In genomic region chr15:33963831-33964664, GRCh38 we compare ENCODE assay signal across 9 cellular contexts. TPM values are rescaled to one million over a fixed set of nuclear protein-coding genes. Genes with fewer than 3 reads are reported as not detected.
DNase-seq lines count a peak whose midpoint lies in the region; ATAC-seq, FAIRE-seq and TF ChIP-seq lines count a peak whose summit lies in the region.
"Had no signal": no experiment of that assay in that cellular context is flagged by ENCODE, and none has a peak within 500 bp of the region (broad histone marks: within the 10 kb centered on the region; RNA-seq: fewer than 3 reads in every experiment).

No MANE protein-coding gene starts in this region.

- CTCF ChIA-PET in HEK293T (lab: Yijun Ruan, JAX) = interaction anchor here (0.6 to 0.9 kb wide), 4 partner anchors 224 to 234 kb away, joined by 3 to 5 read pairs (median 3); no protein-coding TSS in a partner anchor
- CTCF ChIA-PET in CD8-positive, alpha-beta T cell (lab: Charles Lee) = no interaction called here

- H3K4me3 ChIP-seq in CD8-positive, alpha-beta T cell (ENCODE audit: low read depth, low read length) = no peak overlapping the region

- peak; percentile 55 for FAIRE-seq in RCC 7860 (lab: Jason Lieb, UNC)

- no peaks in the 10 kb centered on the region for H3K27me3 Mint-ChIP-seq in CD8-positive, alpha-beta T cell (ENCODE audit: low read depth)

- ATAC-seq in HG03442 (IDR thresholded peaks at IDR 0.05; ENCODE audit: unreplicated experiment) (no peak), GM18868 (IDR thresholded peaks at IDR 0.05; ENCODE audit: unreplicated experiment) (no peak)
- ATAC-seq in CD8-positive, alpha-beta T cell = no peak

- DNase-seq in D341Med (ENCODE audit: low spot score) = peak; percentile 32
- peak; percentile 14 for DNase-seq in HEK293T (ENCODE audit: extremely low spot score)
- DNase-seq in RCC 7860 (ENCODE audit: low spot score) = peak; percentile 38
- DNase-seq in fibroblast of peridontal ligament (ENCODE audit: extremely low read depth) = peak; percentile 56
- DNase-seq in stromal cell of bone marrow (ENCODE audit: low read depth) = peak; percentile 37
- no peak for DNase-seq in CD8-positive, alpha-beta T cell

- H3K27ac ChIP-seq in CD8-positive, alpha-beta T cell (ENCODE audit: low read depth, low read length) = no peak overlapping the region

- POLR2A ChIA-PET in HEK293T (lab: Yijun Ruan, JAX) = no interaction called here
- POLR2A ChIA-PET in CD8-positive, alpha-beta T cell (lab: Charles Lee) = no interaction called here

- no peaks in the 10 kb centered on the region for H3K9me3 ChIP-seq in CD8-positive, alpha-beta T cell (ENCODE audit: low read length)

- H3K27ac Mint-ChIP-seq in CD8-positive, alpha-beta T cell = no peak overlapping the region

- H3K36me3 ChIP-seq in CD8-positive, alpha-beta T cell (ENCODE audit: insufficient read depth, low read length) = no peaks in the 10 kb centered on the region

- H3K9me3 Mint-ChIP-seq in CD8-positive, alpha-beta T cell = no peaks in the 10 kb centered on the region

- intact Hi-C loops in CD8-positive, alpha-beta T cell (cut with DNase I, micrococcal nuclease) = no loop called here

- H3K27me3 ChIP-seq in CD8-positive, alpha-beta T cell (ENCODE audit: insufficient read depth, low read length) = no peaks in the 10 kb centered on the region

- H3K4me1 ChIP-seq in CD8-positive, alpha-beta T cell (ENCODE audit: insufficient read depth, low read length) = no peaks in the 10 kb centered on the region

- TF ChIP-seq CTCF in CD8-positive, alpha-beta T cell (IDR thresholded peaks at IDR 0.05) = no peak

- no peak overlapping the region for H3K4me3 Mint-ChIP-seq in CD8-positive, alpha-beta T cell

- no peaks in the 10 kb centered on the region for H3K36me3 Mint-ChIP-seq in CD8-positive, alpha-beta T cell

- H3K4me1 Mint-ChIP-seq in CD8-positive, alpha-beta T cell (ENCODE audit: low read depth) = no peaks in the 10 kb centered on the region

TF ChIP-seq in HEK293T, 16 proteins besides CTCF, POLR2A, EP300 and RAD21:
- TF ChIP-seq LEF1 (IDR thresholded peaks at IDR 0.05; ENCODE audit: borderline replicate concordance) (no peak), SP1 (IDR thresholded peaks at IDR 0.05) (no peak)
TF ChIP-seq in HEK293T: peak in this region for 0.

RNA-seq across cellular contexts. Expression of gene CHRM5, which starts 4.2 kb away (rescaled TPM):
- not detected for total RNA-seq in CD8-positive, alpha-beta T cell
- total RNA-seq: mononuclear cell had no signal

Comparison
In these comparisons a context has a peak if more than half of its experiments do, and no peak if none do; other contexts are left out.
1. DNase-seq: peak in D341Med (single experiment), HEK293T (single experiment), RCC 7860 (single experiment), fibroblast of peridontal ligament (single experiment) and stromal cell of bone marrow (single experiment); none in CD8-positive, alpha-beta T cell (0 of 7).